Comparison of ENCODE assay signal across 23 cellular contexts in the genomic region with DNA sequence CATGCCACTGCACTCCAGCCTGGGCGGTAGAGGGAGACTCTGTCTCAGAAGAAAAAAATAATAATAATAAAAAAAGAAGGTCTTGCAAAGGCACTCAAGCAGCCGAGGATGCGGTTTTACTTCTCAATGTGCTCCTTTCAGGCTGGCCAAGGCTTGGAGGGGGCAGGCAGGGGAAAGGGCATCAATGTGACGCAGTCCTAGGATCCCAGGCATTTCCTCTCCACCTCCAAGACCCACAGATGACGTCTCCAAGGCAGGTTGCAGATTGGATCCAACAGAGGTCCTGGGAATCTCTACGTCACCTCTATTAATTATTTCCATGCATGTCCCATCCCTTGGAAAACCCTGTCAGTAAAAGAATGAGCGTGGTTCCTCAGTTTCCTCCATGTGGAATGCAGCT. TPM values are rescaled to one million over a fixed set of nuclear protein-coding genes. Genes with fewer than 3 reads are reported as not detected.
DNase-seq lines count a peak whose midpoint lies in the region; ATAC-seq, FAIRE-seq and TF ChIP-seq lines count a peak whose summit lies in the region.
"Had no signal": no experiment of that assay in that cellular context is flagged by ENCODE, and none has a peak within 500 bp of the region (broad histone marks: within the 10 kb centered on the region; RNA-seq: fewer than 3 reads in every experiment).

No MANE protein-coding gene starts in this region.

- no peak overlapping the region for H2BK5ac ChIP-seq in trophoblast cell (ENCODE audit: low read depth, low read length, poor library complexity)

- H3K4me2 ChIP-seq in HCT116 (ENCODE audit: low read length) (peak overlapping the region; percentile 87), endothelial cell of umbilical vein (ENCODE audit: insufficient read depth, low read length) (no peak overlapping the region), trophoblast cell (ENCODE audit: low read length) (no peak overlapping the region)

- DNase-seq in HCT116 (ENCODE audit: low read depth, low spot score) (no peak), SJSA1 (ENCODE audit: low read depth in 1 of 2, low spot score in 2 of 2) (no peak), endothelial cell of umbilical vein (ENCODE audit: low read depth, low spot score) (peak; percentile 21), trophoblast cell (no peak), NCI-H345 (lab: John Stamatoyannopoulos, UW) (no peak), HuH-7 (ENCODE audit: low spot score) (no peak), T-helper 2 cell (no peak)
- DNase-seq: 8988T; AML-193; BE2C; C1 segment of cervical spinal cord; Calu3; CD4-positive, alpha-beta memory T cell; COR-L47; DMS53; DMS79 treated with DMSO at 0.1 percent for 48 hours; GF-D8; GOT3 had no signal

- no peak overlapping the region for H2BK12ac ChIP-seq in trophoblast cell (ENCODE audit: low read length)

- TF ChIP-seq POLR2A in HCT116 (IDR thresholded peaks at IDR 0.05; ENCODE audit: borderline replicate concordance, extremely low read depth, insufficient read depth, insufficient read length) (no peak), endothelial cell of umbilical vein (IDR thresholded peaks at IDR 0.05; ENCODE audit: low read depth, low read length) (no peak)

- H3K9me1 ChIP-seq in endothelial cell of umbilical vein (replicated peaks; ENCODE audit: control insufficient read depth, extremely low read depth, insufficient read depth, low read length) = no peaks in the 10 kb centered on the region

- H3K9me3 ChIP-seq in HCT116 (ENCODE audit: control insufficient read depth in 1 of 2, insufficient read depth in 1 of 2, low read depth in 1 of 2, low read length in 2 of 2) (no peaks in the 10 kb centered on the region), SJSA1 (replicated peaks) (no peaks in the 10 kb centered on the region), endothelial cell of umbilical vein (replicated peaks; ENCODE audit: control insufficient read depth, insufficient read depth, low read length) (no peaks in the 10 kb centered on the region), trophoblast cell (ENCODE audit: insufficient read depth, low read depth, low read length) (no peaks in the 10 kb centered on the region)
- H3K9me3 ChIP-seq: A549, BE2C, HAP-1 had no signal

- CTCF ChIA-PET in HCT116 (lab: Charles Lee) (no interaction called here), endothelial cell of umbilical vein (lab: Charles Lee) (interaction anchor here (1.2 to 1.4 kb wide), 3 partner anchors 54 to 188 kb away, joined by 4 to 7 read pairs (median 4); no protein-coding TSS in a partner anchor)

- H2AK5ac ChIP-seq in trophoblast cell (ENCODE audit: low read length) = no peak overlapping the region

- H4K91ac ChIP-seq in trophoblast cell (ENCODE audit: low read depth, low read length) = peak overlapping the region; percentile 37

- H3K27ac ChIP-seq in HCT116 (ENCODE audit: low read depth, low read length) (peak overlapping the region; percentile 67), SJSA1 (peak overlapping the region; percentile 84), endothelial cell of umbilical vein (ENCODE audit: insufficient read depth, low read depth, low read length) (peak overlapping the region; percentile 76), trophoblast cell (ENCODE audit: low read depth, low read length) (no peak overlapping the region)

- no peak overlapping the region for H3K23ac ChIP-seq in trophoblast cell (ENCODE audit: low read length)

- no peaks in the 10 kb centered on the region for H4K20me1 ChIP-seq in HCT116 (ENCODE audit: insufficient read depth)
- H4K20me1 ChIP-seq in endothelial cell of umbilical vein (replicated peaks; ENCODE audit: control insufficient read depth, extremely low read depth, insufficient read depth, low read length) = no peaks in the 10 kb centered on the region

- no TSS peak for BruUV-seq in HCT116 (replicated peaks; lab: Mats Ljungman, UMichigan)
- BruUV-seq in endothelial cell of umbilical vein (replicated peaks; lab: Mats Ljungman, UMichigan) = no TSS peak

- RAD21 ChIA-PET in HCT116 (lab: Charles Lee; ENCODE audit: low non-redundant PET in 1 of 2, low total read pairs in 2 of 2, uncharacterized antibody in 2 of 2, unreplicated experiment in 2 of 2) = no interaction called here

- H3K27me3 ChIP-seq in HCT116 (ENCODE audit: insufficient read depth, low read length) (peaks cover 8% of the 10 kb centered on the region; the same call in 1 of the 2 replicates), SJSA1 (replicated peaks) (no peaks in the 10 kb centered on the region), endothelial cell of umbilical vein (ENCODE audit: control insufficient read depth in 2 of 2, insufficient read depth in 2 of 2, low read length in 2 of 2) (no peaks in the 10 kb centered on the region), trophoblast cell (ENCODE audit: insufficient read depth, low read length) (peaks cover 2% of the 10 kb centered on the region)
- H3K27me3 ChIP-seq: BE2C had no signal

- H3K4me3 ChIP-seq in HCT116 (replicated peaks in 1 of 2; ENCODE audit: low read depth in 1 of 2, low read length in 2 of 2) = peak overlapping the region in 1 of 2 experiments; percentile 56; a peak in 3 of 4 replicates
- no peak overlapping the region for H3K4me3 ChIP-seq in SJSA1
- no peak overlapping the region for H3K4me3 ChIP-seq in endothelial cell of umbilical vein (replicated peaks in 1 of 3; ENCODE audit: insufficient read depth in 1 of 3, low read depth in 1 of 3, low read length in 3 of 3)
- H3K4me3 ChIP-seq in trophoblast cell (ENCODE audit: low read depth, low read length) = no peak overlapping the region
- H3K4me3 ChIP-seq: A549, HAP-1 had no signal

- no peaks in the 10 kb centered on the region for H3K36me3 ChIP-seq in HCT116 (ENCODE audit: control insufficient read depth in 1 of 2, insufficient read depth in 2 of 2, low read length in 2 of 2)
- H3K36me3 ChIP-seq in SJSA1 = no peaks in the 10 kb centered on the region
- no peaks in the 10 kb centered on the region for H3K36me3 ChIP-seq in endothelial cell of umbilical vein (ENCODE audit: control insufficient read depth in 2 of 2, extremely low read depth in 1 of 2, insufficient read depth in 2 of 2, low read length in 2 of 2)
- no peaks in the 10 kb centered on the region for H3K36me3 ChIP-seq in trophoblast cell (ENCODE audit: control insufficient read depth in 1 of 2, insufficient read depth in 2 of 2, low read length in 2 of 2)
- H3K36me3 ChIP-seq: BE2C, HAP-1 had no signal

- peaks cover 3% of the 10 kb centered on the region for H3K79me1 ChIP-seq in trophoblast cell (ENCODE audit: low read length)

- POLR2A ChIA-PET in HCT116 (lab: Charles Lee) = no interaction called here
- POLR2A ChIA-PET in endothelial cell of umbilical vein (lab: Charles Lee) = interaction anchor here (3.1 kb wide), 1 partner anchor 189 kb away, joined by 12 read pairs; no protein-coding TSS in a partner anchor

- no peaks in the 10 kb centered on the region for H3K79me2 ChIP-seq in HCT116 (ENCODE audit: insufficient read depth, low read length)
- H3K79me2 ChIP-seq in endothelial cell of umbilical vein (ENCODE audit: control insufficient read depth, insufficient read depth, low read length) = no peaks in the 10 kb centered on the region
- peaks cover 1% of the 10 kb centered on the region for H3K79me2 ChIP-seq in trophoblast cell (ENCODE audit: control insufficient read depth, insufficient read depth, low read length, poor library complexity)

- intact Hi-C loops in HCT116 (cut with micrococcal nuclease) (loop anchor here (2.0 kb wide), 1 partner anchor 59 kb away; no protein-coding TSS in a partner anchor), endothelial cell of umbilical vein (cut with micrococcal nuclease) (loop anchor here (1.0 to 2.0 kb wide), 11 partner anchors 27 to 409 kb away; no protein-coding TSS in a partner anchor)

- dilution Hi-C loops in endothelial cell of umbilical vein (cut with MboI; ENCODE audit: extremely low pct_ligation_motif_present, low sequenced_read_pairs) = no loop called here

- H2AFZ ChIP-seq in HCT116 (ENCODE audit: low read depth, low read length, poor library complexity, severe bottlenecking) (peak overlapping the region; percentile 2), endothelial cell of umbilical vein (ENCODE audit: low read depth, low read length) (no peak overlapping the region), trophoblast cell (ENCODE audit: insufficient read depth, low read length, poor library complexity) (no peak overlapping the region)

- H3K4ac ChIP-seq in trophoblast cell (ENCODE audit: low read depth, low read length) = no peak overlapping the region

- FAIRE-seq in endothelial cell of umbilical vein (lab: Jason Lieb, UNC) = peak; percentile 48
- FAIRE-seq: A549, GM12891, GM18507, H54 had no signal

- no peak overlapping the region for H3K18ac ChIP-seq in trophoblast cell (ENCODE audit: low read length)

- H3K9ac ChIP-seq in HCT116 (ENCODE audit: low read length) (0 out of 2 replicates have a peak overlapping the region, but pooled peaks have one; percentile 48), endothelial cell of umbilical vein (replicated peaks; ENCODE audit: extremely low read depth, insufficient read depth, low read length) (no peak overlapping the region), trophoblast cell (ENCODE audit: low read length) (no peak overlapping the region)

- no peak for TF ChIP-seq RAD21 in HCT116 (IDR thresholded peaks at IDR 0.05; ENCODE audit: low read depth)

- H3K4me1 ChIP-seq in HCT116 (ENCODE audit: control insufficient read depth in 1 of 2, insufficient read depth in 2 of 2, low read length in 2 of 2) = peaks cover 21 to 45% of the 10 kb centered on the region in 2 experiments
- peaks cover 41% of the 10 kb centered on the region for H3K4me1 ChIP-seq in SJSA1 (replicated peaks)
- H3K4me1 ChIP-seq in endothelial cell of umbilical vein (ENCODE audit: control insufficient read depth, extremely low read depth, insufficient read depth, low read length) = peaks cover 44% of the 10 kb centered on the region
- H3K4me1 ChIP-seq in trophoblast cell (ENCODE audit: control insufficient read depth in 1 of 2, insufficient read depth in 2 of 2, low read length in 2 of 2) = peaks cover 12 to 15% of the 10 kb centered on the region in 2 experiments
- H3K4me1 ChIP-seq: HAP-1 had no signal

- H3K14ac ChIP-seq in trophoblast cell (ENCODE audit: low read length) = no peak overlapping the region

- peak; percentile 2 for ATAC-seq in HCT116

- H4K12ac ChIP-seq in trophoblast cell (ENCODE audit: low read depth, low read length) = no peak overlapping the region

- H2BK120ac ChIP-seq in trophoblast cell (ENCODE audit: insufficient read depth, low read length, poor library complexity) = peak overlapping the region; percentile 49

- no CpG with 5 or more reads among the region's 7 CpGs for WGBS in trophoblast cell (ENCODE audit: extremely low coverage, insufficient coverage, insufficient read length)

- no peaks in the 10 kb centered on the region for H3K9me2 ChIP-seq in HCT116 (ENCODE audit: insufficient read depth)

- H4K8ac ChIP-seq in trophoblast cell (ENCODE audit: low read depth, low read length) = no peak overlapping the region

- TF ChIP-seq CTCF in HCT116 (IDR thresholded peaks at IDR 0.05 in 2 of 3, conservative IDR thresholded peaks at IDR 0.05 in 1 of 3; ENCODE audit: borderline replicate concordance in 1 of 3, insufficient read depth in 1 of 3, low read depth in 2 of 3, low read length in 2 of 3) (no peak), endothelial cell of umbilical vein (IDR thresholded peaks at IDR 0.05; ENCODE audit: extremely low read depth in 1 of 2, insufficient read depth in 1 of 2, low read depth in 1 of 2, low read length in 2 of 2) (no peak)

RNA-seq across cellular contexts. Expression of a gene that starts 56.2 kb away (rescaled TPM):
- 6.8 TPM for total RNA-seq in HCT116 (2021; ENCODE audit: unreplicated experiment)
- 6.0 TPM in 2 replicates for polyA plus RNA-seq in HCT116 (2012)
- total RNA-seq in SJSA1 (2014; rRNA removed; shearing (Covaris generic)) = 14.2 and 17.6 TPM in 2 replicates
- 246 and 307 TPM in 2 replicates for total RNA-seq in endothelial cell of umbilical vein
- polyA plus RNA-seq in endothelial cell of umbilical vein = 244 and 316 TPM in 2 replicates
- polyA plus RNA-seq in endothelial cell of umbilical vein (2011; cell fraction: cytosol; rRNA removed) = 143 and 265 TPM in 2 replicates
- polyA plus RNA-seq in endothelial cell of umbilical vein (2011; cell fraction: nucleus; rRNA removed) = 173 and 198 TPM in 2 replicates
- 105 and 115 TPM in 2 replicates for polyA plus RNA-seq in endothelial cell of umbilical vein (2012)
- 94.3 and 128 TPM in 2 replicates for polyA minus RNA-seq in endothelial cell of umbilical vein
- polyA minus RNA-seq in endothelial cell of umbilical vein (2011; cell fraction: cytosol; rRNA and poly(A)+ RNA removed) = 3.8 TPM
- polyA minus RNA-seq in endothelial cell of umbilical vein (2011; cell fraction: nucleus; rRNA and poly(A)+ RNA removed) = 53.5 and 134 TPM in 2 replicates
- polyA plus RNA-seq in trophoblast cell (2013) = 23.3 and 27.6 TPM in 2 replicates

Comparison
In these comparisons a context has a peak if more than half of its experiments do, and no peak if none do; other contexts are left out.
1. RNA of a gene that starts 56.2 kb away (total RNA-seq): 246 to 307 TPM in endothelial cell of umbilical vein; 14.2 to 17.6 TPM in SJSA1 and 6.8 TPM in HCT116 (single experiment); every median in the first group is over 10 times any median in the second.